ENCODE assay signal across 7 cellular contexts in the genomic region with DNA sequence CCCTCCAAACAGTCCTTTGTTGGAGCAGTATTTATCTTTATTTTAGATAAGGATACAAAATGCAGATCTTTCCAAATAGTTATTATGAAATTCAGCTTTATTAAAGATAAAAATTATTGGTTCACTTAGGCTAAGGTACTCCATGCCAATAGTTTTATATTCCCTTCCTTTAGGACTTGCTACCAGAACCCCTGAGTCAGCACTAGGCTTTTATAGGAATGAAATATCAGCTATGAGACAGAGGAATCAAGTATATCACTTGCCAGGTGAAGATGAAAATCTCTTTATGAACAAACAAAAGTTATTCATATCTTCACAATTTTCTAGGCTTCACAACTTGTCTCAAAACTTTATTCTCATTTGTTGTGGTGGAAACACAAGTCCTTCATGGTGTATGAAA.
"Had no signal": no experiment of that assay in that cellular context is flagged by ENCODE, and none has a peak within 500 bp of the region (broad histone marks: within the 10 kb centered on the region; RNA-seq: fewer than 3 reads in every experiment).

No MANE protein-coding gene starts in this region.

- FAIRE-seq: HTR-8/SVneo, K562 had no signal

- H3K27ac ChIP-seq: HL-60, KMS-11 had no signal

- DNase-seq: Karpas-422, KBM-7, KG1 had no signal

- ATAC-seq: K562 had no signal

- H3K4me2 ChIP-seq: KMS-11 had no signal

- H3K4me3 ChIP-seq: K562 had no signal

- H3K9ac ChIP-seq: KMS-11 had no signal
